Comparison of ENCODE assay signal across 8 cellular contexts in the genomic region with DNA sequence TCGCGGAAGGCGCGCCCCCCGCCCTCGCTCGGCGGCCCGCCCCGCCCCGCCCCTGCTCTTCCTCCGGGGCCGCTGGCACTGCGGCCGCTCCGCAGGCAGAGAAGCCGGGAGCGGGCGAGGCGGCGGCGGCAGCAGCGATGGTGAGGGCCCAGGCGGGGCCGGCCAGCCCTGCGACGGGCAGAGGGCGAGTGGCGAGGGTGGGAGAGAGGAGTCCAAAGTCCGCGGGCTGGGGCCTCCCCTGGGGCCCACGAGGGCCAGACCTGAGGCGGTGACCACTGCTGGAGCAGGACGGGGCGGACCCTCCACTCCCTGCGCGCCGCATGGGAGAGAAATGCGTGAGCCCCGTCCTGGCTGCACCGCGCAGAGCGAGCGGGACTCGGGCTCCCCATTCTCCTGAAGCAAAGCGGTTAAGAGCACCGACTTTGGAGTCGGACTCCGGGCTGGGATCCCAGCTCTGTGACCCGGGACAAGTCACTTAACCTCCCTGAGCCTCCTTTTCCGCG. TPM values are rescaled to one million over a fixed set of nuclear protein-coding genes. Genes with fewer than 3 reads are reported as not detected.
DNase-seq lines count a peak whose midpoint lies in the region; ATAC-seq and TF ChIP-seq lines count a peak whose summit lies in the region.

A gene with protein sequence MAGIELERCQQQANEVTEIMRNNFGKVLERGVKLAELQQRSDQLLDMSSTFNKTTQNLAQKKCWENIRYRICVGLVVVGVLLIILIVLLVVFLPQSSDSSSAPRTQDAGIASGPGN (plus strand): TSS at position 78 of the 503 bp plus-strand sequence. CDS start 60 bp downstream, at position 138.

- DNase-seq in activated CD8-positive, alpha-beta memory T cell treated with anti-CD3 and anti-CD28 coated beads, Interleukin-2, amount 10 ng/mL, durations not matched to agents 7 days and 5 days = no peak
- no peak for DNase-seq in fibroblast of the aortic adventitia (ENCODE audit: low read depth)
- no peak for DNase-seq in WERI-Rb-1
- DNase-seq in Karpas-422 = no peak
- DNase-seq in NCI-H524 treated with DMSO at 0.1 percent for 48 hours (lab: John Stamatoyannopoulos, UW) = no peak

- H3K4me3 Mint-ChIP-seq in activated CD8-positive, alpha-beta memory T cell treated with anti-CD3 and anti-CD28 coated beads, Interleukin-2, amount 10 ng/mL, durations not matched to agents 7 days and 5 days = peak within 1 kb of the TSS; percentile 89

- H3K27ac ChIP-seq in neutrophil (peak within 1 kb of the TSS; percentile 79), WERI-Rb-1 (no peak within 1 kb of the TSS), Karpas-422 (ENCODE audit: low read length) (no peak within 1 kb of the TSS)

- H3K9me3 ChIP-seq in neutrophil = no peaks in the 10 kb centered on the region
- no peaks in the 10 kb centered on the region for H3K9me3 ChIP-seq in WERI-Rb-1 (ENCODE audit: severe bottlenecking)
- H3K9me3 ChIP-seq in Karpas-422 (ENCODE audit: low read length) = no peaks in the 10 kb centered on the region

- H3K79me2 ChIP-seq in Karpas-422 (ENCODE audit: low read length) = peaks cover 10% of the 10 kb centered on the region

- CTCF ChIA-PET in activated CD8-positive, alpha-beta memory T cell treated with anti-CD3 and anti-CD28 coated beads, Interleukin-2, amount 10 ng/mL, durations not matched to agents 7 days and 5 days (lab: Charles Lee) = interaction anchor here (1.1 to 1.7 kb wide), 4 partner anchors 10 to 52 kb away, joined by 3 to 5 read pairs (median 4); a partner anchor contains a TSS

- H3K9ac ChIP-seq in Karpas-422 (ENCODE audit: low read length) = no peak within 1 kb of the TSS

- H3K4me3 ChIP-seq in fibroblast of the aortic adventitia (ENCODE audit: low read depth, low read length) = peak within 1 kb of the TSS; percentile 67
- peak within 1 kb of the TSS; percentile 65 to 72 for H3K4me3 ChIP-seq in neutrophil (ENCODE audit: low read depth in 1 of 2, low read length in 1 of 2)
- H3K4me3 ChIP-seq in WERI-Rb-1 (ENCODE audit: low read depth, low read length) = no peak within 1 kb of the TSS
- no peak within 1 kb of the TSS for H3K4me3 ChIP-seq in Karpas-422 (ENCODE audit: low read length)

- TF ChIP-seq CTCF in fibroblast of the aortic adventitia (IDR thresholded peaks at IDR 0.05; ENCODE audit: insufficient read depth, low read length) (no peak), neutrophil (IDR thresholded peaks at IDR 0.05) (no peak), WERI-Rb-1 (IDR thresholded peaks at IDR 0.05; ENCODE audit: low read depth, low read length) (no peak)

- H3K36me3 Mint-ChIP-seq in activated CD8-positive, alpha-beta memory T cell treated with anti-CD3 and anti-CD28 coated beads, Interleukin-2, amount 10 ng/mL, durations not matched to agents 7 days and 5 days = peaks cover 23% of the 10 kb centered on the region

- peak within 1 kb of the TSS; percentile 93 for H3K27ac Mint-ChIP-seq in activated CD8-positive, alpha-beta memory T cell treated with anti-CD3 and anti-CD28 coated beads, Interleukin-2, amount 10 ng/mL, durations not matched to agents 7 days and 5 days

- peaks cover 62 to 69% of the 10 kb centered on the region in 2 experiments for H3K4me1 ChIP-seq in neutrophil (ENCODE audit: control insufficient read depth in 1 of 2, insufficient read depth in 1 of 2, low read depth in 1 of 2, low read length in 1 of 2)
- peaks cover 7% of the 10 kb centered on the region for H3K4me1 ChIP-seq in Karpas-422 (ENCODE audit: low read length)

- H3K36me3 ChIP-seq in neutrophil (no peaks in the 10 kb centered on the region), WERI-Rb-1 (no peaks in the 10 kb centered on the region), Karpas-422 (ENCODE audit: insufficient read depth, low read length) (peaks cover 5% of the 10 kb centered on the region; the same call in 1 of the 2 replicates)

- H3K27me3 ChIP-seq in neutrophil (no peaks in the 10 kb centered on the region), WERI-Rb-1 (ENCODE audit: insufficient read depth, low read depth, severe bottlenecking) (no peaks in the 10 kb centered on the region), Karpas-422 (ENCODE audit: low read length) (no peaks in the 10 kb centered on the region)

- no peaks in the 10 kb centered on the region; the same call in 1 of the 2 replicates for H4K20me1 ChIP-seq in Karpas-422 (ENCODE audit: insufficient read depth, low read depth, low read length)

- H3K27me3 Mint-ChIP-seq in activated CD8-positive, alpha-beta memory T cell treated with anti-CD3 and anti-CD28 coated beads, Interleukin-2, amount 10 ng/mL, durations not matched to agents 7 days and 5 days = no peaks in the 10 kb centered on the region

- H3K9me2 ChIP-seq in Karpas-422 (replicated peaks; ENCODE audit: insufficient read depth, low read length) = no peaks in the 10 kb centered on the region

- peak; percentile 69 for ATAC-seq in GM18511 (IDR thresholded peaks at IDR 0.05; ENCODE audit: unreplicated experiment)
- peak; percentile 10 for ATAC-seq in HG02938 (IDR thresholded peaks at IDR 0.05; ENCODE audit: unreplicated experiment)
- peak; percentile 69 for ATAC-seq in activated CD8-positive, alpha-beta memory T cell treated with anti-CD3 and anti-CD28 coated beads, Interleukin-2, amount 10 ng/mL, durations not matched to agents 7 days and 5 days

- H2AFZ ChIP-seq in Karpas-422 (ENCODE audit: low read length) = no peak within 1 kb of the TSS

- H3K4me2 ChIP-seq in Karpas-422 (ENCODE audit: low read depth, low read length, poor library complexity, severe bottlenecking) = no peak within 1 kb of the TSS

- peaks cover 43% of the 10 kb centered on the region for H3K4me1 Mint-ChIP-seq in activated CD8-positive, alpha-beta memory T cell treated with anti-CD3 and anti-CD28 coated beads, Interleukin-2, amount 10 ng/mL, durations not matched to agents 7 days and 5 days

- no peaks in the 10 kb centered on the region for H3K9me3 Mint-ChIP-seq in activated CD8-positive, alpha-beta memory T cell treated with anti-CD3 and anti-CD28 coated beads, Interleukin-2, amount 10 ng/mL, durations not matched to agents 7 days and 5 days (ENCODE audit: low read depth)

RNA-seq across cellular contexts. Expression of the gene that starts here (rescaled TPM):
- 10 to 100 TPM; 84.4 to 88.4 TPM for total RNA-seq in activated CD8-positive, alpha-beta memory T cell treated with anti-CD3 and anti-CD28 coated beads, Interleukin-2, amount 10 ng/mL, durations not matched to agents 7 days and 5 days
- total RNA-seq in fibroblast of the aortic adventitia (ENCODE audit: low replicate concordance) = 33.8 and 56.2 TPM in 2 replicates
- total RNA-seq in Karpas-422 (2014; rRNA removed; shearing (Covaris generic); ENCODE audit: low replicate concordance) = 0.29 TPM in 1 of 2 replicates, not detected in the other

Comparison
In these comparisons a context has a peak if more than half of its experiments do, and no peak if none do; other contexts are left out.
1. RNA of the gene that starts here (total RNA-seq): 84.4 to 88.4 TPM in activated CD8-positive, alpha-beta memory T cell treated with anti-CD3 and anti-CD28 coated beads, Interleukin-2, amount 10 ng/mL, durations not matched to agents 7 days and 5 days and 33.8 to 56.2 TPM in fibroblast of the aortic adventitia; 0.29 TPM in Karpas-422; every median in the first group is over 10 times any median in the second.
2. ATAC-seq: peak in every context shown above with its lines; median percentile 69 in GM18511; 69 in activated CD8-positive, alpha-beta memory T cell treated with anti-CD3 and anti-CD28 coated beads, Interleukin-2, amount 10 ng/mL, durations not matched to agents 7 days and 5 days; 10 in HG02938.
3. H3K4me3 ChIP-seq: peak in fibroblast of the aortic adventitia (single experiment) and neutrophil (2 of 2); none in WERI-Rb-1 (single experiment) and Karpas-422 (single experiment).